ENCODE assay signal across 8 cellular contexts in genomic region chr6:87139236-87139635, GRCh38. TPM values are rescaled to one million over a fixed set of nuclear protein-coding genes. Genes with fewer than 3 reads are reported as not detected.
DNase-seq lines count a peak whose midpoint lies in the region; ATAC-seq and TF ChIP-seq lines count a peak whose summit lies in the region.

No MANE protein-coding gene starts in this region.

- peaks cover 2% of the 10 kb centered on the region for H3K4me1 Mint-ChIP-seq in activated naive CD4-positive, alpha-beta T cell treated with anti-CD3 and anti-CD28 coated beads, Interleukin-2, amount 10 ng/mL, durations not matched to agents 7 days and 5 days

- POLR2A ChIA-PET in A673 (lab: Charles Lee; ENCODE audit: low non-redundant PET), result no interaction called here

- H3K9me3 ChIP-seq in A673 (ENCODE audit: low read depth, low read length, poor library complexity, severe bottlenecking), result no peaks in the 10 kb centered on the region
- no peaks in the 10 kb centered on the region for H3K9me3 ChIP-seq in DND-41 (ENCODE audit: insufficient read depth, low read length, severe bottlenecking)
- no peaks in the 10 kb centered on the region for H3K9me3 ChIP-seq in right cardiac atrium (ENCODE audit: control insufficient read depth, low read length)

- no TSS peak for BruUV-seq in A673 (replicated peaks; lab: Mats Ljungman, UMichigan)

- CTCF ChIA-PET in A673 (lab: Charles Lee), result interaction anchor here (0.5 to 0.7 kb wide), 2 partner anchors 56 to 606 kb away, joined by 3 to 4 read pairs; no protein-coding TSS in a partner anchor
- CTCF ChIA-PET in activated naive CD4-positive, alpha-beta T cell treated with anti-CD3 and anti-CD28 coated beads, Interleukin-2, amount 10 ng/mL, durations not matched to agents 7 days and 5 days (lab: Charles Lee), result interaction anchor here (0.6 to 3.0 kb wide), 13 partner anchors 10 to 430 kb away, joined by 3 to 9 read pairs (median 4); partner anchors contain the start of genes SMIM8 and ZNF292

- DNase-seq in A673 (ENCODE audit: low spot score) (peak; percentile 71), DND-41 (peak; percentile 21), HFF-Myc (ENCODE audit: extremely low read depth, low read depth) (peak; percentile 16), NCI-H345 (lab: John Stamatoyannopoulos, UW) (peak; percentile 65), right cardiac atrium (no peak)
- peak; percentile 51 for DNase-seq in activated naive CD4-positive, alpha-beta T cell treated with anti-CD3 and anti-CD28 coated beads, Interleukin-2, amount 10 ng/mL, durations not matched to agents 7 days and 5 days
- DNase-seq in stimulated activated CD8-positive, alpha-beta memory T cell treated with anti-CD3 and anti-CD28 coated beads, Interleukin-15, amount 100 ng/mL, for 1 hour (ENCODE audit: low read depth), result peak; percentile 10

- no peaks in the 10 kb centered on the region for H4K20me1 ChIP-seq in DND-41 (ENCODE audit: insufficient read depth, low read length)

- peak; percentile 73 for TF ChIP-seq CTCF in A673 (conservative IDR thresholded peaks at IDR 0.05; ENCODE audit: low read depth, low read length)
- TF ChIP-seq CTCF in DND-41 (IDR thresholded peaks at IDR 0.05; ENCODE audit: borderline replicate concordance, extremely low read depth, low read length, poor library complexity, severe bottlenecking), result peak; percentile 69
- TF ChIP-seq CTCF in HFF-Myc (IDR thresholded peaks at IDR 0.05; ENCODE audit: low read depth, low read length, missing control alignments), result peak; percentile 60

- no peak overlapping the region for H2AFZ ChIP-seq in DND-41 (ENCODE audit: low read depth, low read length)

- peaks cover 26% of the 10 kb centered on the region for H3K27me3 Mint-ChIP-seq in activated naive CD4-positive, alpha-beta T cell treated with anti-CD3 and anti-CD28 coated beads, Interleukin-2, amount 10 ng/mL, durations not matched to agents 7 days and 5 days

- 38% methylated on average over 1 of the region's 1 CpG for WGBS in right cardiac atrium

- H3K4me3 Mint-ChIP-seq in activated naive CD4-positive, alpha-beta T cell treated with anti-CD3 and anti-CD28 coated beads, Interleukin-2, amount 10 ng/mL, durations not matched to agents 7 days and 5 days, result no peak overlapping the region

- no peak overlapping the region for H3K27ac ChIP-seq in A673 (ENCODE audit: low read depth, low read length, poor library complexity, severe bottlenecking)
- no peak overlapping the region for H3K27ac ChIP-seq in DND-41 (ENCODE audit: low read length)
- no peak overlapping the region for H3K27ac ChIP-seq in right cardiac atrium (ENCODE audit: low read length)

- no peak overlapping the region for H3K27ac Mint-ChIP-seq in activated naive CD4-positive, alpha-beta T cell treated with anti-CD3 and anti-CD28 coated beads, Interleukin-2, amount 10 ng/mL, durations not matched to agents 7 days and 5 days

- H3K27me3 ChIP-seq in A673 (replicated peaks; ENCODE audit: insufficient read depth, low read depth, low read length, poor library complexity) (peaks cover 4% of the 10 kb centered on the region), DND-41 (ENCODE audit: insufficient read depth, low read length, poor library complexity) (no peaks in the 10 kb centered on the region), right cardiac atrium (ENCODE audit: control insufficient read depth, insufficient read depth) (no peaks in the 10 kb centered on the region)

- peak; percentile 60; the same call in 2 of the 3 replicates for ATAC-seq in DND-41 (ENCODE audit: insufficient read depth, low read depth)
- peak; percentile 46 to 50 for ATAC-seq in right cardiac atrium
- no peak for ATAC-seq in GM18909 (IDR thresholded peaks at IDR 0.05; ENCODE audit: poor library complexity, unreplicated experiment)

- no peaks in the 10 kb centered on the region for H3K9me3 Mint-ChIP-seq in activated naive CD4-positive, alpha-beta T cell treated with anti-CD3 and anti-CD28 coated beads, Interleukin-2, amount 10 ng/mL, durations not matched to agents 7 days and 5 days

- no peaks in the 10 kb centered on the region for H3K36me3 Mint-ChIP-seq in activated naive CD4-positive, alpha-beta T cell treated with anti-CD3 and anti-CD28 coated beads, Interleukin-2, amount 10 ng/mL, durations not matched to agents 7 days and 5 days

- H3K4me1 ChIP-seq in A673 (ENCODE audit: insufficient read depth, low read length, poor library complexity, severe bottlenecking) (no peaks in the 10 kb centered on the region), DND-41 (ENCODE audit: insufficient read depth, low read length) (no peaks in the 10 kb centered on the region), right cardiac atrium (ENCODE audit: control insufficient read depth, insufficient read depth, low read length) (no peaks in the 10 kb centered on the region)

- no peak overlapping the region for H3K4me2 ChIP-seq in DND-41 (ENCODE audit: insufficient read depth, low read length)

- no peak overlapping the region for H3K4me3 ChIP-seq in A673 (ENCODE audit: low read depth, low read length, poor library complexity, severe bottlenecking)
- H3K4me3 ChIP-seq in DND-41 (ENCODE audit: low read depth in 1 of 2, low read length in 2 of 2), result no peak overlapping the region
- H3K4me3 ChIP-seq in HFF-Myc (replicated peaks; ENCODE audit: low read depth, low read length), result no peak overlapping the region
- H3K4me3 ChIP-seq in right cardiac atrium (ENCODE audit: low read length), result no peak overlapping the region

- intact Hi-C loops in A673 (cut with micrococcal nuclease; ENCODE audit: unreplicated experiment), result loop anchor here (5.0 to 10.0 kb wide), 4 partner anchors 136 to 1733 kb away; no protein-coding TSS in a partner anchor
- intact Hi-C loops in right cardiac atrium (cut with DNase I), result loop anchor here in 1 of 4 donors (10.0 kb wide), 1 partner anchor 106 kb away; no protein-coding TSS in a partner anchor

- no peaks in the 10 kb centered on the region for H3K79me2 ChIP-seq in DND-41 (ENCODE audit: insufficient read depth, low read length)

- H3K36me3 ChIP-seq in A673 (ENCODE audit: insufficient read depth, low read length, poor library complexity, severe bottlenecking) (no peaks in the 10 kb centered on the region), DND-41 (ENCODE audit: insufficient read depth, low read length) (no peaks in the 10 kb centered on the region)

- no peak overlapping the region for H3K9ac ChIP-seq in DND-41 (ENCODE audit: low read depth, low read length)

RNA-seq across cellular contexts. Expression of gene ZNF292, which starts 16.1 kb away (rescaled TPM):
- total RNA-seq in A673 (2021), result 42.6 and 45.0 TPM in 2 replicates
- 10 to 100 TPM; 46.7 to 58.3 (median 48.7) TPM for total RNA-seq in right cardiac atrium
- polyA plus RNA-seq in right cardiac atrium, result 5.8 TPM

RNA-seq across cellular contexts. Expression of gene CGA, which starts 44.3 kb away (rescaled TPM):
- not detected in 2 replicates for total RNA-seq in A673 (2021)
- under 1 TPM in 2 of 4 donors, not detected in 2; 0.50 to 0.94 TPM for total RNA-seq in right cardiac atrium
- 0.41 TPM for polyA plus RNA-seq in right cardiac atrium

Comparison
In these comparisons a context has a peak if more than half of its experiments do, and no peak if none do; other contexts are left out.
1. DNase-seq: peak in A673 (single experiment), DND-41 (single experiment), HFF-Myc (single experiment), NCI-H345 (single experiment), activated naive CD4-positive, alpha-beta T cell treated with anti-CD3 and anti-CD28 coated beads, Interleukin-2, amount 10 ng/mL, durations not matched to agents 7 days and 5 days (single experiment) and stimulated activated CD8-positive, alpha-beta memory T cell treated with anti-CD3 and anti-CD28 coated beads, Interleukin-15, amount 100 ng/mL, for 1 hour (single experiment); none in right cardiac atrium (0 of 3).
2. Peak in every context shown above with its lines, with median percentiles within 50 percentile points of each other: CTCF ChIP-seq.